In genomic region chr9:93237535-93237934, GRCh38 we compare ENCODE assay signal across 29 cellular contexts. TPM values are rescaled to one million over a fixed set of nuclear protein-coding genes. Genes with fewer than 3 reads are reported as not detected.
DNase-seq lines count a peak whose midpoint lies in the region; ATAC-seq, FAIRE-seq and TF ChIP-seq lines count a peak whose summit lies in the region.
"Had no signal": no experiment of that assay in that cellular context is flagged by ENCODE, and none has a peak within 500 bp of the region (broad histone marks: within the 10 kb centered on the region; RNA-seq: fewer than 3 reads in every experiment).

No MANE protein-coding gene starts in this region.

- H3K4me2 ChIP-seq in MM.1S (ENCODE audit: low read depth, low read length) (peak overlapping the region; percentile 0; the same call in 1 of the 2 replicates), neuronal stem cell (ENCODE audit: insufficient read depth, low read length, poor library complexity, severe bottlenecking) (no peak overlapping the region)
- H3K4me2 ChIP-seq: SK-N-SH, smooth muscle cell had no signal

- no peak for ATAC-seq in GM19397 (IDR thresholded peaks at IDR 0.05; ENCODE audit: unreplicated experiment)
- ATAC-seq: gastroesophageal sphincter; K562; stimulated activated naive B cell treated with anti-CD40 and anti-IgM and Interleukin-4, amounts not matched to agents 10 μg/mL and 1 μg/mL and 100 μg/mL, for 72 hours had no signal

- DNase-seq in activated naive CD4-positive, alpha-beta T cell treated with anti-CD3 and anti-CD28 coated beads for 36 hours, result no peak
- DNase-seq in MM.1S, result peak; percentile 94
- peak; percentile 55 for DNase-seq in activated CD4-positive, alpha-beta memory T cell treated with anti-CD3 and anti-CD28 coated beads, Interleukin-2, amount 10 ng/mL, durations not matched to agents 7 days and 5 days
- no peak for DNase-seq in neuronal stem cell (ENCODE audit: low spot score)
- no peak for DNase-seq in LoVo (ENCODE audit: low spot score)
- DNase-seq in frontal cortex (ENCODE audit: low spot score in 2 of 2), result no peak
- DNase-seq: activated B cell treated with CpG ODN at 0.5 μM for 24 hours; CD4-positive, alpha-beta memory T cell; DMS153; esophagus squamous epithelium; HCEC 1CT; NCI-H1105 treated with DMSO at 0.1 percent for 48 hours; NCI-H2081; NCI-H345; SK-N-SH; stimulated activated naive B cell treated with anti-CD40 and anti-IgM and Interleukin-4, amounts not matched to agents 10 μg/mL and 1 μg/mL and 100 μg/mL, for 72 hours had no signal

- H3K14ac ChIP-seq in neuronal stem cell (ENCODE audit: low read length), result no peak overlapping the region

- intact Hi-C loops in activated naive CD4-positive, alpha-beta T cell treated with anti-CD3 and anti-CD28 coated beads for 36 hours (cut with micrococcal nuclease), result no loop called here

- H3K4me3 Mint-ChIP-seq in activated naive CD4-positive, alpha-beta T cell treated with anti-CD3 and anti-CD28 coated beads, Interleukin-2, amount 50 U/mL, for 24 hours, result no peak overlapping the region
- no peak overlapping the region for H3K4me3 Mint-ChIP-seq in activated naive CD4-positive, alpha-beta T cell treated with anti-CD3 and anti-CD28 coated beads for 36 hours
- no peak overlapping the region for H3K4me3 Mint-ChIP-seq in activated CD4-positive, alpha-beta memory T cell treated with anti-CD3 and anti-CD28 coated beads, Interleukin-2, amount 10 ng/mL, durations not matched to agents 7 days and 5 days
- H3K4me3 Mint-ChIP-seq: activated B cell treated with CpG ODN at 0.5 μM for 24 hours; stimulated activated naive B cell treated with anti-CD40 and anti-IgM and Interleukin-4, amounts not matched to agents 10 μg/mL and 1 μg/mL and 100 μg/mL, for 72 hours had no signal

- H2AFZ ChIP-seq in MM.1S (ENCODE audit: low read length), result no peak overlapping the region
- no peak overlapping the region for H2AFZ ChIP-seq in neuronal stem cell (ENCODE audit: low read length)

- H3K4me3 ChIP-seq in MM.1S (ENCODE audit: low read length), result no peak overlapping the region
- no peak overlapping the region for H3K4me3 ChIP-seq in neuronal stem cell (ENCODE audit: low read length in 2 of 2)
- H3K4me3 ChIP-seq: esophagus squamous epithelium, gastroesophageal sphincter, K562, smooth muscle cell, thoracic aorta, vagina had no signal

- H2AK5ac ChIP-seq in neuronal stem cell (ENCODE audit: low read depth, low read length), result no peak overlapping the region

- no peak for FAIRE-seq in frontal cortex (lab: Jason Lieb, UNC)
- FAIRE-seq: colon, G401.6, K562, RCC 7860 had no signal

- H4K91ac ChIP-seq in neuronal stem cell (ENCODE audit: low read depth, low read length, poor library complexity), result no peak overlapping the region

- CTCF ChIA-PET in activated naive CD4-positive, alpha-beta T cell treated with anti-CD3 and anti-CD28 coated beads for 36 hours (lab: Charles Lee), result interaction anchor here (1.0 kb wide), 1 partner anchor 129 kb away, joined by 3 read pairs; no protein-coding TSS in a partner anchor
- CTCF ChIA-PET in activated CD4-positive, alpha-beta memory T cell treated with anti-CD3 and anti-CD28 coated beads, Interleukin-2, amount 10 ng/mL, durations not matched to agents 7 days and 5 days (lab: Charles Lee), result no interaction called here

- H3K4me1 ChIP-seq in MM.1S (ENCODE audit: low read length), result peaks cover 18% of the 10 kb centered on the region
- H3K4me1 ChIP-seq in neuronal stem cell (ENCODE audit: control insufficient read depth in 2 of 2, insufficient read depth in 1 of 2, low read depth in 1 of 2, low read length in 2 of 2), result peaks cover 0 to 3% of the 10 kb centered on the region in 2 donors

- H3K27ac ChIP-seq in MM.1S (ENCODE audit: low read length), result no peak overlapping the region
- H3K27ac ChIP-seq in neuronal stem cell (replicated peaks; ENCODE audit: low read length), result no peak overlapping the region
- H3K27ac ChIP-seq: esophagus squamous epithelium, gastroesophageal sphincter, thoracic aorta, vagina had no signal

- no peak overlapping the region for H2BK5ac ChIP-seq in neuronal stem cell (ENCODE audit: low read length)

- no peak overlapping the region for H3K18ac ChIP-seq in neuronal stem cell (ENCODE audit: low read length)

- no peak for TF ChIP-seq CTCF in MM.1S (IDR thresholded peaks at IDR 0.05; ENCODE audit: low read length)

- H3K9me3 Mint-ChIP-seq in activated naive CD4-positive, alpha-beta T cell treated with anti-CD3 and anti-CD28 coated beads, Interleukin-2, amount 50 U/mL, for 24 hours, result no peaks in the 10 kb centered on the region
- H3K9me3 Mint-ChIP-seq in activated naive CD4-positive, alpha-beta T cell treated with anti-CD3 and anti-CD28 coated beads for 36 hours, result peaks cover 8% of the 10 kb centered on the region
- peaks cover 4% of the 10 kb centered on the region for H3K9me3 Mint-ChIP-seq in activated CD4-positive, alpha-beta memory T cell treated with anti-CD3 and anti-CD28 coated beads, Interleukin-2, amount 10 ng/mL, durations not matched to agents 7 days and 5 days
- H3K9me3 Mint-ChIP-seq: activated B cell treated with CpG ODN at 0.5 μM for 24 hours had no signal

- no peaks in the 10 kb centered on the region for H3K79me1 ChIP-seq in neuronal stem cell (ENCODE audit: low read depth, low read length)

- no peak overlapping the region for H2BK12ac ChIP-seq in neuronal stem cell (ENCODE audit: low read length)

- H2BK15ac ChIP-seq in neuronal stem cell (ENCODE audit: low read length), result no peak overlapping the region

- H3K4ac ChIP-seq in neuronal stem cell (ENCODE audit: low read length), result no peak overlapping the region

- no peaks in the 10 kb centered on the region for H3K79me2 ChIP-seq in MM.1S (ENCODE audit: low read length)

- H3K27ac Mint-ChIP-seq in activated naive CD4-positive, alpha-beta T cell treated with anti-CD3 and anti-CD28 coated beads, Interleukin-2, amount 50 U/mL, for 24 hours, result peak overlapping the region; percentile 30
- no peak overlapping the region for H3K27ac Mint-ChIP-seq in activated naive CD4-positive, alpha-beta T cell treated with anti-CD3 and anti-CD28 coated beads for 36 hours
- H3K27ac Mint-ChIP-seq in activated CD4-positive, alpha-beta memory T cell treated with anti-CD3 and anti-CD28 coated beads, Interleukin-2, amount 10 ng/mL, durations not matched to agents 7 days and 5 days, result no peak overlapping the region
- H3K27ac Mint-ChIP-seq: activated B cell treated with CpG ODN at 0.5 μM for 24 hours; stimulated activated naive B cell treated with anti-CD40 and anti-IgM and Interleukin-4, amounts not matched to agents 10 μg/mL and 1 μg/mL and 100 μg/mL, for 72 hours had no signal

- no peaks in the 10 kb centered on the region for H3K27me3 Mint-ChIP-seq in activated naive CD4-positive, alpha-beta T cell treated with anti-CD3 and anti-CD28 coated beads, Interleukin-2, amount 50 U/mL, for 24 hours
- H3K27me3 Mint-ChIP-seq in activated naive CD4-positive, alpha-beta T cell treated with anti-CD3 and anti-CD28 coated beads for 36 hours (ENCODE audit: low read depth), result no peaks in the 10 kb centered on the region
- peaks cover 18% of the 10 kb centered on the region for H3K27me3 Mint-ChIP-seq in activated CD4-positive, alpha-beta memory T cell treated with anti-CD3 and anti-CD28 coated beads, Interleukin-2, amount 10 ng/mL, durations not matched to agents 7 days and 5 days

- no peak overlapping the region for H4K8ac ChIP-seq in neuronal stem cell (ENCODE audit: low read depth, low read length)

- H2BK120ac ChIP-seq in neuronal stem cell (ENCODE audit: low read depth, low read length), result no peak overlapping the region

- H3K27me3 ChIP-seq in MM.1S (replicated peaks; ENCODE audit: insufficient read depth, low read length) (no peaks in the 10 kb centered on the region), neuronal stem cell (ENCODE audit: control insufficient read depth in 3 of 3, insufficient read depth in 3 of 3, low read depth in 1 of 3, low read length in 3 of 3) (no peaks in the 10 kb centered on the region)
- H3K27me3 ChIP-seq: gastroesophageal sphincter, vagina had no signal

- H3K9ac ChIP-seq in MM.1S (ENCODE audit: low read length), result no peak overlapping the region
- H3K9ac ChIP-seq in neuronal stem cell (ENCODE audit: low read depth, low read length, poor library complexity), result no peak overlapping the region
- H3K9ac ChIP-seq: SK-N-SH had no signal

- no CpG with 5 or more reads among the region's 2 CpGs for WGBS in neuronal stem cell (ENCODE audit: extremely low coverage in 2 of 2, insufficient read length in 2 of 2, insufficient replicate concordance in 1 of 2), 2 donors

- H3K9me3 ChIP-seq in MM.1S (replicated peaks; ENCODE audit: insufficient read depth, low read length), result no peaks in the 10 kb centered on the region
- no peaks in the 10 kb centered on the region for H3K9me3 ChIP-seq in neuronal stem cell (replicated peaks in 1 of 2; ENCODE audit: control insufficient read depth in 2 of 2, insufficient read depth in 1 of 2, low read depth in 1 of 2, low read length in 2 of 2)
- H3K9me3 ChIP-seq: esophagus squamous epithelium, gastroesophageal sphincter, SK-N-SH, thoracic aorta, vagina had no signal

- H4K20me1 ChIP-seq in MM.1S (ENCODE audit: insufficient read depth, low read length), result no peaks in the 10 kb centered on the region

- POLR2A ChIA-PET in activated CD4-positive, alpha-beta memory T cell treated with anti-CD3 and anti-CD28 coated beads, Interleukin-2, amount 10 ng/mL, durations not matched to agents 7 days and 5 days (lab: Charles Lee), result interaction anchor here (1.4 kb wide), 1 partner anchor 9 kb away, joined by 3 read pairs; no protein-coding TSS in a partner anchor

- H3K4me1 Mint-ChIP-seq in activated naive CD4-positive, alpha-beta T cell treated with anti-CD3 and anti-CD28 coated beads, Interleukin-2, amount 50 U/mL, for 24 hours, result peaks cover 11% of the 10 kb centered on the region
- peaks cover 1% of the 10 kb centered on the region for H3K4me1 Mint-ChIP-seq in activated naive CD4-positive, alpha-beta T cell treated with anti-CD3 and anti-CD28 coated beads for 36 hours (ENCODE audit: low read depth)
- H3K4me1 Mint-ChIP-seq in activated CD4-positive, alpha-beta memory T cell treated with anti-CD3 and anti-CD28 coated beads, Interleukin-2, amount 10 ng/mL, durations not matched to agents 7 days and 5 days, result peaks cover 15% of the 10 kb centered on the region
- H3K4me1 Mint-ChIP-seq: activated B cell treated with CpG ODN at 0.5 μM for 24 hours; stimulated activated naive B cell treated with anti-CD40 and anti-IgM and Interleukin-4, amounts not matched to agents 10 μg/mL and 1 μg/mL and 100 μg/mL, for 72 hours had no signal

- H3K36me3 ChIP-seq in MM.1S (replicated peaks; ENCODE audit: insufficient read depth, low read length), result no peaks in the 10 kb centered on the region
- H3K36me3 ChIP-seq in neuronal stem cell (replicated peaks in 1 of 2; ENCODE audit: control insufficient read depth in 2 of 2, insufficient read depth in 2 of 2, low read length in 2 of 2), result peaks cover 0 to 10% of the 10 kb centered on the region in 2 donors
- H3K36me3 ChIP-seq: esophagus squamous epithelium, thoracic aorta, vagina had no signal

- peaks cover 3% of the 10 kb centered on the region for H3K36me3 Mint-ChIP-seq in activated naive CD4-positive, alpha-beta T cell treated with anti-CD3 and anti-CD28 coated beads, Interleukin-2, amount 50 U/mL, for 24 hours
- H3K36me3 Mint-ChIP-seq in activated naive CD4-positive, alpha-beta T cell treated with anti-CD3 and anti-CD28 coated beads for 36 hours (ENCODE audit: low read depth), result no peaks in the 10 kb centered on the region
- H3K36me3 Mint-ChIP-seq in activated CD4-positive, alpha-beta memory T cell treated with anti-CD3 and anti-CD28 coated beads, Interleukin-2, amount 10 ng/mL, durations not matched to agents 7 days and 5 days (ENCODE audit: low read depth), result no peaks in the 10 kb centered on the region
- H3K36me3 Mint-ChIP-seq: CD4-positive, alpha-beta memory T cell; stimulated activated naive B cell treated with anti-CD40 and anti-IgM and Interleukin-4, amounts not matched to agents 10 μg/mL and 1 μg/mL and 100 μg/mL, for 72 hours had no signal

- peak overlapping the region; percentile 19 for H3K23ac ChIP-seq in neuronal stem cell (ENCODE audit: low read depth, low read length, poor library complexity)

- no peaks in the 10 kb centered on the region for H3K9me2 ChIP-seq in MM.1S (replicated peaks; ENCODE audit: insufficient read depth, low read length)
- H3K9me2 ChIP-seq: SK-N-SH had no signal

- H3F3A ChIP-seq in MM.1S (ENCODE audit: insufficient read depth, low read length), result peaks cover 7% of the 10 kb centered on the region

RNA-seq across cellular contexts. Expression of gene WNK2, which starts 53.6 kb away (rescaled TPM):
- 1 to 10 TPM; 5.2 to 5.8 TPM for total RNA-seq in activated naive CD4-positive, alpha-beta T cell treated with anti-CD3 and anti-CD28 coated beads for 36 hours
- under 1 TPM in 1 of 2 experiments, not detected in 1; 0.05 TPM for total RNA-seq in activated CD4-positive, alpha-beta memory T cell treated with anti-CD3 and anti-CD28 coated beads, Interleukin-2, amount 10 ng/mL, durations not matched to agents 7 days and 5 days
- polyA plus RNA-seq in neuronal stem cell (2013, experiment 1 of 2), result 22.1 TPM
- 22.8 TPM for polyA plus RNA-seq in neuronal stem cell (2013, experiment 2 of 2)
- total RNA-seq in frontal cortex, result 12.6 TPM
- total RNA-seq: lung microvascular endothelial cell, renal cortical epithelial cell had no signal
- polyA plus RNA-seq: AG04450; CD4-positive, alpha-beta memory T cell had no signal

Comparison
In these comparisons a context has a peak if more than half of its experiments do, and no peak if none do; other contexts are left out.
1. DNase-seq: peak in MM.1S (single experiment) and activated CD4-positive, alpha-beta memory T cell treated with anti-CD3 and anti-CD28 coated beads, Interleukin-2, amount 10 ng/mL, durations not matched to agents 7 days and 5 days (single experiment); none in activated naive CD4-positive, alpha-beta T cell treated with anti-CD3 and anti-CD28 coated beads for 36 hours (single experiment), neuronal stem cell (single experiment), LoVo (single experiment) and frontal cortex (0 of 2).
2. RNA of gene WNK2, which starts 53.6 kb away (total RNA-seq): 12.6 TPM in frontal cortex (single experiment) and 5.2 to 5.8 TPM in activated naive CD4-positive, alpha-beta T cell treated with anti-CD3 and anti-CD28 coated beads for 36 hours; 0.05 TPM in activated CD4-positive, alpha-beta memory T cell treated with anti-CD3 and anti-CD28 coated beads, Interleukin-2, amount 10 ng/mL, durations not matched to agents 7 days and 5 days; every median in the first group is over 4 times any median in the second.